ENCODE assay signal across 28 cellular contexts in genomic region chr10:10975647-10976046, GRCh38.
"Had no signal": no experiment of that assay in that cellular context is flagged by ENCODE, and none has a peak within 500 bp of the region (broad histone marks: within the 10 kb centered on the region; RNA-seq: fewer than 3 reads in every experiment).

No MANE protein-coding gene starts in this region.

- H3K36me3 Mint-ChIP-seq: activated naive CD8-positive, alpha-beta T cell treated with anti-CD3 and anti-CD28 coated beads for 36 hours; brain; memory B cell; stimulated activated naive B cell treated with anti-CD40 and anti-IgM and Interleukin-4, amounts not matched to agents 10 μg/mL and 1 μg/mL and 100 μg/mL, for 72 hours had no signal

- DNase-seq: activated CD4-positive, alpha-beta T cell treated with anti-CD3 and anti-CD28 coated beads for 48 hours; activated CD4-positive, alpha-beta T cell treated with anti-CD3 and anti-CD28 coated beads, Interleukin-2, amount 50 U/mL, for 48 hours; activated CD8-positive, alpha-beta memory T cell treated with anti-CD3 and anti-CD28 coated beads, Interleukin-2, amount 50 U/mL, for 4 hours; activated effector memory CD4-positive, alpha-beta T cell treated with anti-CD3 and anti-CD28 coated beads, Interleukin-2, amount 50 U/mL, for 16 hours; activated naive CD4-positive, alpha-beta T cell treated with anti-CD3 and anti-CD28 coated beads for 36 hours; activated naive CD8-positive, alpha-beta T cell treated with anti-CD3 and anti-CD28 coated beads for 36 hours; activated T-cell treated with anti-CD3 and anti-CD28 coated beads, Interleukin-2, amount 50 U/mL, for 1 hour; esophagus squamous epithelium; hippocampal formation; kidney; left colon; nephron progenitor cell; ovary; stimulated activated CD4-positive, alpha-beta T cell treated with anti-CD3 and anti-CD28 coated beads, Interleukin-15, amount 100 ng/mL, for 24 hours; stimulated activated CD4-positive, alpha-beta T cell treated with anti-CD3 and anti-CD28 coated beads, Interleukin-2, amount 100 ng/mL, for 24 hours; stimulated activated naive B cell treated with anti-CD40 and anti-IgM and Interleukin-4, amounts not matched to agents 10 μg/mL and 1 μg/mL and 100 μg/mL, for 72 hours; stomach; thyroid gland; upper lobe of left lung had no signal

- H3K4me3 Mint-ChIP-seq: activated naive CD4-positive, alpha-beta T cell treated with anti-CD3 and anti-CD28 coated beads for 36 hours; activated naive CD8-positive, alpha-beta T cell treated with anti-CD3 and anti-CD28 coated beads for 36 hours; activated T-helper 1 cell treated with anti-CD3 and anti-CD28 coated beads, Interleukin-12 subunit alpha, Interleukin-12 subunit beta, Interleukin-2, Interleukin-4 antibody, amounts not matched to agents 30 ng/mL and 10 ng/mL and 1 ng/mL, durations not matched to agents 14 hours and 24 hours and 36 hours; brain; memory B cell; nephron progenitor cell; stimulated activated naive B cell treated with anti-CD40 and anti-IgM and Interleukin-4, amounts not matched to agents 10 μg/mL and 1 μg/mL and 100 μg/mL, for 72 hours; T-helper 2 cell treated with Interferon-gamma antibody and Interleukin-4, amounts not matched to agents 5 μg/mL and 100 μg/mL, for 36 hours had no signal

- H3K4me1 Mint-ChIP-seq: activated naive CD8-positive, alpha-beta T cell treated with anti-CD3 and anti-CD28 coated beads for 36 hours had no signal

- H3K4me1 ChIP-seq: ascending aorta, thyroid gland, upper lobe of left lung, vagina had no signal

- ATAC-seq: left colon; stimulated activated naive B cell treated with anti-CD40 and anti-IgM and Interleukin-4, amounts not matched to agents 10 μg/mL and 1 μg/mL and 100 μg/mL, for 72 hours had no signal

- H3K4me3 ChIP-seq: ascending aorta, cardiac muscle cell, esophagus squamous epithelium, ovary, stomach, thyroid gland, upper lobe of left lung, vagina had no signal

- H3K27ac Mint-ChIP-seq: activated naive CD4-positive, alpha-beta T cell treated with anti-CD3 and anti-CD28 coated beads for 36 hours; activated naive CD8-positive, alpha-beta T cell treated with anti-CD3 and anti-CD28 coated beads for 36 hours; activated T-helper 1 cell treated with anti-CD3 and anti-CD28 coated beads, Interleukin-12 subunit alpha, Interleukin-12 subunit beta, Interleukin-2, Interleukin-4 antibody, amounts not matched to agents 30 ng/mL and 10 ng/mL and 1 ng/mL, durations not matched to agents 14 hours and 24 hours and 36 hours; brain; memory B cell; nephron progenitor cell; progenitor cell of endocrine pancreas; stimulated activated naive B cell treated with anti-CD40 and anti-IgM and Interleukin-4, amounts not matched to agents 10 μg/mL and 1 μg/mL and 100 μg/mL, for 72 hours; T-helper 2 cell treated with Interferon-gamma antibody and Interleukin-4, amounts not matched to agents 5 μg/mL and 100 μg/mL, for 36 hours had no signal

- H3K9me3 ChIP-seq: ascending aorta, esophagus squamous epithelium, neutrophil, ovary, stomach, thyroid gland, upper lobe of left lung, vagina had no signal

- H3K36me3 ChIP-seq: ascending aorta, cardiac muscle cell, esophagus squamous epithelium, neutrophil, ovary, stomach, thyroid gland, upper lobe of left lung, vagina had no signal

- H3K9me3 Mint-ChIP-seq: activated naive CD4-positive, alpha-beta T cell treated with anti-CD3 and anti-CD28 coated beads for 36 hours; activated naive CD8-positive, alpha-beta T cell treated with anti-CD3 and anti-CD28 coated beads for 36 hours; activated T-helper 1 cell treated with anti-CD3 and anti-CD28 coated beads, Interleukin-12 subunit alpha, Interleukin-12 subunit beta, Interleukin-2, Interleukin-4 antibody, amounts not matched to agents 30 ng/mL and 10 ng/mL and 1 ng/mL, durations not matched to agents 14 hours and 24 hours and 36 hours; memory B cell; stimulated activated naive B cell treated with anti-CD40 and anti-IgM and Interleukin-4, amounts not matched to agents 10 μg/mL and 1 μg/mL and 100 μg/mL, for 72 hours; T-helper 2 cell treated with Interferon-gamma antibody and Interleukin-4, amounts not matched to agents 5 μg/mL and 100 μg/mL, for 36 hours had no signal

- H3K27me3 ChIP-seq: ascending aorta, cardiac muscle cell, ovary, stomach, thyroid gland, upper lobe of left lung, vagina had no signal

- H3K27ac ChIP-seq: ascending aorta, cardiac muscle cell, neutrophil, ovary, stomach, thyroid gland, upper lobe of left lung, vagina had no signal
